Comparison of ENCODE assay signal across 17 cellular contexts in genomic region chr20:25084616-25085187, GRCh38. TPM values are rescaled to one million over a fixed set of nuclear protein-coding genes. Genes with fewer than 3 reads are reported as not detected.
DNase-seq lines count a peak whose midpoint lies in the region; ATAC-seq, FAIRE-seq and TF ChIP-seq lines count a peak whose summit lies in the region.
"Had no signal": no experiment of that assay in that cellular context is flagged by ENCODE, and none has a peak within 500 bp of the region (broad histone marks: within the 10 kb centered on the region; RNA-seq: fewer than 3 reads in every experiment).

No MANE protein-coding gene starts in this region.

- H3K36me3 ChIP-seq in H1 (ENCODE audit: control insufficient read depth in 2 of 4, insufficient read depth in 4 of 4, low read length in 3 of 4) (no peaks in the 10 kb centered on the region; a peak in 1 of 8 replicates), spleen (no peaks in the 10 kb centered on the region)
- H3K36me3 ChIP-seq: upper lobe of left lung had no signal

- POLR2A ChIA-PET in H1 (lab: Charles Lee; ENCODE audit: partially characterized antibody), result no interaction called here

- no peak overlapping the region for H3K9ac ChIP-seq in H1 (replicated peaks in 1 of 4; ENCODE audit: extremely low read depth in 1 of 4, low read depth in 3 of 4, low read length in 3 of 4)

- TF ChIP-seq CTCF in H1 (IDR thresholded peaks at IDR 0.05; ENCODE audit: control extremely low read depth in 1 of 3, insufficient read depth in 1 of 3, low read depth in 1 of 3, low read length in 3 of 3) (peak in 2 of 3 experiments; percentile 5 to 13; a peak in 2 of 4 replicates), spleen (IDR thresholded peaks at IDR 0.05 in 8 of 11, conservative IDR thresholded peaks at IDR 0.05 in 3 of 11) (no peak)

- H4K91ac ChIP-seq in H1 (replicated peaks; ENCODE audit: insufficient read length, low read length), result no peak overlapping the region

- H2BK120ac ChIP-seq in H1 (replicated peaks; ENCODE audit: low read depth, low read length), result no peak overlapping the region

- H3K4me3 ChIP-seq in H1 (ENCODE audit: extremely low read depth in 1 of 4, insufficient read depth in 2 of 4, low read depth in 3 of 4, low read length in 4 of 4) (peak overlapping the region in 3 of 4 experiments; percentile 25 to 53 (median 32); a peak in 6 of 8 replicates), spleen (peak overlapping the region in 2 of 8 donors; percentile 6 to 46)
- H3K4me3 ChIP-seq: upper lobe of left lung had no signal

- no peak for TF ChIP-seq POLR2A in H1 (IDR thresholded peaks at IDR 0.05; ENCODE audit: control extremely low read depth in 1 of 2, low read depth in 2 of 2, low read length in 2 of 2)
- TF ChIP-seq POLR2A in spleen (IDR thresholded peaks at IDR 0.05), result no peak

- intact Hi-C loops in spleen (cut with DNase I; ENCODE audit: low total_unique reads), result loop anchor here (10.0 kb wide), 1 partner anchor 310 kb away; the partner anchor contains the start of gene ABHD12

- no peak; a peak in 1 of 4 replicates for TF ChIP-seq RAD21 in H1 (IDR thresholded peaks at IDR 0.05 in 1 of 2, conservative IDR thresholded peaks at IDR 0.05 in 1 of 2; ENCODE audit: low read depth in 2 of 2, low read length in 2 of 2)

- no peak overlapping the region for H4K8ac ChIP-seq in H1 (ENCODE audit: extremely low read depth, insufficient read depth, low read length)

- no peak overlapping the region for H3K14ac ChIP-seq in H1 (ENCODE audit: insufficient read length)

- no peaks in the 10 kb centered on the region for H3K79me2 ChIP-seq in H1 (ENCODE audit: control insufficient read depth in 1 of 2, insufficient read depth in 2 of 2, low read length in 2 of 2)

- H3K23ac ChIP-seq in H1 (ENCODE audit: insufficient read length), result no peak overlapping the region

- H2AK5ac ChIP-seq in H1 (ENCODE audit: low read depth, low read length), result no peak overlapping the region

- peaks cover 0 to 12% (median 5%) of the 10 kb centered on the region in 4 experiments; a peak in 5 of 7 replicates for H3K4me1 ChIP-seq in H1 (replicated peaks in 1 of 4; ENCODE audit: control insufficient read depth in 3 of 4, insufficient read depth in 4 of 4, low read length in 3 of 4)
- peaks cover 0 to 39% (median 22%) of the 10 kb centered on the region in 6 donors for H3K4me1 ChIP-seq in spleen

- CTCF ChIA-PET in H1 (lab: Charles Lee; ENCODE audit: partially characterized antibody), result interaction anchor here (0.9 to 2.1 kb wide), 7 partner anchors 54 to 211 kb away, joined by 3 to 6 read pairs (median 3); partner anchors contain the start of gene PYGB

- WGBS in H1 (ENCODE audit: extremely low coverage in 1 of 2, insufficient coverage in 1 of 2, insufficient read length in 1 of 2, insufficient replicate concordance in 2 of 2, low coverage in 1 of 2, low lambda C conversion rate in 2 of 2, missing lambda C conversion rate in 1 of 2), 2 experiments, result 12% methylated on average over 27 of the region's 37 CpGs; no CpG with 5 or more reads in 1 of the 2 experiments
- 4 to 12% (median 5%) methylated on average over 31 to 37 of the region's 37 CpGs for WGBS in spleen, 5 donors

- no peak overlapping the region for H2BK15ac ChIP-seq in H1 (ENCODE audit: low read length)

- DNase-seq in NCI-H82 (lab: John Stamatoyannopoulos, UW) (peak; percentile 23), NCI-H82 treated with DMSO at 0.1 percent for 48 hours (lab: John Stamatoyannopoulos, UW; ENCODE audit: unreplicated experiment) (no peak), HuH-7.5 (ENCODE audit: low spot score) (peak; percentile 9), H1 (ENCODE audit: low read depth in 1 of 2, low spot score in 2 of 2) (peak in 1 of 2 experiments; percentile 68), spleen (peak; percentile 69), NOMO-1 treated with DMSO at 0.1 percent for 48 hours (lab: John Stamatoyannopoulos, UW; ENCODE audit: unreplicated experiment) (no peak), T-helper 9 cell (no peak)
- DNase-seq: activated CD4-positive, alpha-beta T cell treated with anti-CD3 and anti-CD28 coated beads, Interleukin-2, amount 50 U/mL, for 4 hours; GDM1; natural killer cell; NCI-H2029 treated with DMSO at 0.1 percent for 48 hours had no signal

- no peak overlapping the region for H2BK12ac ChIP-seq in H1 (ENCODE audit: low read depth, low read length)

- no peak overlapping the region for H2BK20ac ChIP-seq in H1 (ENCODE audit: low read length)

- ATAC-seq in HG02870 (IDR thresholded peaks at IDR 0.05; ENCODE audit: unreplicated experiment), result no peak

- no peak for FAIRE-seq in H1 (lab: Jason Lieb, UNC)
- FAIRE-seq: colon had no signal

- H2BK5ac ChIP-seq in H1 (ENCODE audit: low read depth, low read length), result no peak overlapping the region

- peaks cover 9% of the 10 kb centered on the region; the same call in 1 of the 2 replicates for H3K23me2 ChIP-seq in H1 (ENCODE audit: low read depth, low read length)

- no peak for TF ChIP-seq EP300 in H1 (IDR thresholded peaks at IDR 0.05; ENCODE audit: borderline replicate concordance in 1 of 2, low read depth in 2 of 2, low read length in 2 of 2)

- H3K9me3 ChIP-seq in H1 (ENCODE audit: insufficient read depth in 2 of 2, low read depth in 1 of 2, low read length in 1 of 2) (no peaks in the 10 kb centered on the region), spleen (no peaks in the 10 kb centered on the region)
- H3K9me3 ChIP-seq: upper lobe of left lung had no signal

- H3K56ac ChIP-seq in H1 (replicated peaks; ENCODE audit: insufficient read length, low read depth, low read length), result no peak overlapping the region

- peaks cover 2 to 4% of the 10 kb centered on the region in 2 experiments for H4K20me1 ChIP-seq in H1 (replicated peaks in 1 of 2; ENCODE audit: control insufficient read depth in 1 of 2, insufficient read depth in 2 of 2, low read length in 2 of 2)

- no peaks in the 10 kb centered on the region for H3K79me1 ChIP-seq in H1 (ENCODE audit: low read depth, low read length)

- no peak overlapping the region for H3K18ac ChIP-seq in H1 (ENCODE audit: extremely low read depth, low read length)

- H3K27ac ChIP-seq in H1 (ENCODE audit: low read depth, low read length), result no peak overlapping the region
- no peak overlapping the region for H3K27ac ChIP-seq in spleen
- H3K27ac ChIP-seq: upper lobe of left lung had no signal

- no peak overlapping the region for H3K4ac ChIP-seq in H1 (replicated peaks; ENCODE audit: insufficient read length, low read depth, low read length)

- no peak overlapping the region for H4K5ac ChIP-seq in H1 (ENCODE audit: insufficient read length, low read depth, low read length)

- H2AFZ ChIP-seq in H1 (ENCODE audit: low read length), result no peak overlapping the region

- H3K27me3 ChIP-seq in H1 (replicated peaks in 1 of 4; ENCODE audit: control insufficient read depth in 3 of 4, extremely low read depth in 1 of 4, insufficient read depth in 3 of 4, low read length in 3 of 4) (peaks cover 58 to 80% (median 72%) of the 10 kb centered on the region in 4 experiments), spleen (replicated peaks in 1 of 7) (peaks cover 18 to 94% (median 68%) of the 10 kb centered on the region in 7 donors)

- peak overlapping the region; percentile 70 to 91 for H3K4me2 ChIP-seq in H1 (ENCODE audit: insufficient read depth in 1 of 2, low read depth in 2 of 2, low read length in 2 of 2)

TF ChIP-seq in H1, 55 proteins besides CTCF, POLR2A, EP300 and RAD21:
- TF ChIP-seq KDM4A (IDR thresholded peaks at IDR 0.05; ENCODE audit: low read depth, low read length, severe bottlenecking), result peak; percentile 22
- TF ChIP-seq EGR1 (IDR thresholded peaks at IDR 0.05; ENCODE audit: borderline replicate concordance, low read depth, low read length), result no peak
- TF ChIP-seq E2F6 (IDR thresholded peaks at IDR 0.05), result no peak

RNA-seq across cellular contexts. Expression of gene VSX1, which starts 2.8 kb away (rescaled TPM):
- total RNA-seq in H1 (2021; fragmentation: NEBNext Ultra II Directional; extraction: Animal tissue kit (Norgen Biotek cat#: 25700)), result not detected in 2 replicates
- polyA plus RNA-seq in H1 (2011; rRNA removed) (0.05 and 0.14 TPM in 2 replicates), spleen (not detected)
- 0.04 TPM for polyA plus RNA-seq in H1 (2011; cell fraction: cytosol; rRNA removed)
- polyA plus RNA-seq in H1 (2011; cell fraction: nucleus; rRNA removed), result not detected
- polyA plus RNA-seq in H1 (2012, experiment 1 of 2), result not detected in 4 replicates
- polyA plus RNA-seq in H1 (2012, experiment 2 of 2), result not detected
- polyA plus RNA-seq in H1 (2013, experiment 1 of 2), result 0.10 TPM
- polyA plus RNA-seq in H1 (2013, experiment 2 of 2), result 0.04 TPM
- not detected in 2 replicates for polyA minus RNA-seq in H1 (2011; rRNA and poly(A)+ RNA removed)
- polyA minus RNA-seq in H1 (2011; cell fraction: cytosol; rRNA and poly(A)+ RNA removed), result not detected
- polyA minus RNA-seq in H1 (2011; cell fraction: nucleus; rRNA and poly(A)+ RNA removed), result 1.00 TPM
- total RNA-seq in spleen, result not detected
- total RNA-seq: activated naive CD4-positive, alpha-beta T cell treated with anti-CD3 and anti-CD28 coated beads, Interleukin-2, amount 50 U/mL, for 72 hours; kidney epithelial cell; natural killer cell; T-helper 1 cell treated with Interleukin-12 subunit alpha and Interleukin-12 subunit beta and Interleukin-4 antibody, amounts not matched to agents 30 ng/mL and 1 ng/mL, for 36 hours; upper lobe of left lung had no signal

RNA-seq across cellular contexts. Expression of gene ACSS1, which starts 26.8 kb away (rescaled TPM):
- total RNA-seq in H1 (2021; fragmentation: NEBNext Ultra II Directional; extraction: Animal tissue kit (Norgen Biotek cat#: 25700)), result 2.2 and 2.6 TPM in 2 replicates
- polyA plus RNA-seq in H1 (2011; rRNA removed) (3.3 and 3.4 TPM in 2 replicates), spleen (10 to 100 TPM; 20.3 to 26.8 (median 26.3) TPM)
- 3.7 TPM for polyA plus RNA-seq in H1 (2011; cell fraction: cytosol; rRNA removed)
- polyA plus RNA-seq in H1 (2011; cell fraction: nucleus; rRNA removed), result 5.8 TPM
- polyA plus RNA-seq in H1 (2012, experiment 1 of 2), result 2.6 to 4.3 TPM (median 3.7 TPM) in 4 replicates
- polyA plus RNA-seq in H1 (2012, experiment 2 of 2), result 2.2 TPM
- polyA plus RNA-seq in H1 (2013, experiment 1 of 2), result 1.2 TPM
- polyA plus RNA-seq in H1 (2013, experiment 2 of 2), result 1.1 TPM
- 3.4 and 6.8 TPM in 2 replicates for polyA minus RNA-seq in H1 (2011; rRNA and poly(A)+ RNA removed)
- 2.1 TPM for polyA minus RNA-seq in H1 (2011; cell fraction: cytosol; rRNA and poly(A)+ RNA removed)
- 2.3 TPM for polyA minus RNA-seq in H1 (2011; cell fraction: nucleus; rRNA and poly(A)+ RNA removed)
- total RNA-seq in spleen, result 10 to 100 TPM; 34.0 to 50.8 (median 41.3) TPM

Comparison
In these comparisons a context has a peak if more than half of its experiments do, and no peak if none do; other contexts are left out.
1. DNase-seq: peak in NCI-H82 (single experiment), HuH-7.5 (single experiment) and spleen (single experiment); none in NCI-H82 treated with DMSO at 0.1 percent for 48 hours (single experiment), NOMO-1 treated with DMSO at 0.1 percent for 48 hours (single experiment) and T-helper 9 cell (single experiment).
2. CTCF ChIP-seq: peak in H1 (2 of 3); none in spleen (0 of 11).